In genomic region chr1:220225957-220226356, GRCh38 we compare ENCODE assay signal across 17 cellular contexts. TPM values are rescaled to one million over a fixed set of nuclear protein-coding genes. Genes with fewer than 3 reads are reported as not detected.
DNase-seq lines count a peak whose midpoint lies in the region; ATAC-seq and TF ChIP-seq lines count a peak whose summit lies in the region.
"Had no signal": no experiment of that assay in that cellular context is flagged by ENCODE, and none has a peak within 500 bp of the region (broad histone marks: within the 10 kb centered on the region; RNA-seq: fewer than 3 reads in every experiment).

No MANE protein-coding gene starts in this region.

- no peak for ATAC-seq in activated T-cell treated with anti-CD3 and anti-CD28 coated beads, Interleukin-2, amount 50 U/mL, for 72 hours (replicated peaks in 1 of 2)
- ATAC-seq in central memory CD8-positive, alpha-beta T cell (replicated peaks; ENCODE audit: extremely low read depth, poor library complexity, severe bottlenecking) = no peak
- no peak for ATAC-seq in HG03520 (IDR thresholded peaks at IDR 0.05; ENCODE audit: unreplicated experiment)

- TF ChIP-seq CTCF in HFFc6 (IDR thresholded peaks at IDR 0.05) = no peak

- H3K4me1 Mint-ChIP-seq in activated T-cell treated with anti-CD3 and anti-CD28 coated beads, Interleukin-2, amount 50 U/mL, for 72 hours (ENCODE audit: low read depth) = peaks cover 37% of the 10 kb centered on the region
- H3K4me1 Mint-ChIP-seq in activated T-cell treated with anti-CD3 and anti-CD28 coated beads, Interleukin-2, amount 50 U/mL, for 24 hours (ENCODE audit: low read depth) = peaks cover 72% of the 10 kb centered on the region
- peaks cover 5% of the 10 kb centered on the region for H3K4me1 Mint-ChIP-seq in HFFc6 (ENCODE audit: low read depth)
- H3K4me1 Mint-ChIP-seq in central memory CD8-positive, alpha-beta T cell = peaks cover 57% of the 10 kb centered on the region

- H3K4me3 Mint-ChIP-seq in activated T-cell treated with anti-CD3 and anti-CD28 coated beads, Interleukin-2, amount 50 U/mL, for 72 hours = no peak overlapping the region
- no peak overlapping the region for H3K4me3 Mint-ChIP-seq in activated T-cell treated with anti-CD3 and anti-CD28 coated beads, Interleukin-2, amount 50 U/mL, for 24 hours
- no peak overlapping the region for H3K4me3 Mint-ChIP-seq in HFFc6
- no peak overlapping the region for H3K4me3 Mint-ChIP-seq in central memory CD8-positive, alpha-beta T cell
- H3K4me3 Mint-ChIP-seq: CD4-positive, CD25-positive, alpha-beta regulatory T cell had no signal

- H3K9me3 Mint-ChIP-seq in activated T-cell treated with anti-CD3 and anti-CD28 coated beads, Interleukin-2, amount 50 U/mL, for 72 hours = no peaks in the 10 kb centered on the region
- no peaks in the 10 kb centered on the region for H3K9me3 Mint-ChIP-seq in activated T-cell treated with anti-CD3 and anti-CD28 coated beads, Interleukin-2, amount 50 U/mL, for 24 hours
- H3K9me3 Mint-ChIP-seq in HFFc6 = no peaks in the 10 kb centered on the region
- no peaks in the 10 kb centered on the region for H3K9me3 Mint-ChIP-seq in central memory CD8-positive, alpha-beta T cell
- H3K9me3 Mint-ChIP-seq: CD4-positive, CD25-positive, alpha-beta regulatory T cell had no signal

- H3K27ac Mint-ChIP-seq in activated T-cell treated with anti-CD3 and anti-CD28 coated beads, Interleukin-2, amount 50 U/mL, for 72 hours = peak overlapping the region; percentile 69
- H3K27ac Mint-ChIP-seq in activated T-cell treated with anti-CD3 and anti-CD28 coated beads, Interleukin-2, amount 50 U/mL, for 24 hours = no peak overlapping the region
- H3K27ac Mint-ChIP-seq in HFFc6 = peak overlapping the region; percentile 12; the same call in 1 of the 2 replicates
- peak overlapping the region; percentile 16 for H3K27ac Mint-ChIP-seq in central memory CD8-positive, alpha-beta T cell (ENCODE audit: low read depth)

- H3K4me3 ChIP-seq in H7 (ENCODE audit: insufficient read depth, low read depth, low read length) = no peak overlapping the region
- H3K4me3 ChIP-seq: BLaER1 treated with 17β-estradiol and CSF1 and Interleukin-3, amounts not matched to agents 10 nM and 100 nM; HAP-1 had no signal

- peaks cover 4 to 10% of the 10 kb centered on the region in 2 donors for H3K36me3 Mint-ChIP-seq in activated T-cell treated with anti-CD3 and anti-CD28 coated beads, Interleukin-2, amount 50 U/mL, for 72 hours (ENCODE audit: insufficient read depth in 2 of 2)
- peaks cover 64% of the 10 kb centered on the region for H3K36me3 Mint-ChIP-seq in activated T-cell treated with anti-CD3 and anti-CD28 coated beads, Interleukin-2, amount 50 U/mL, for 24 hours (ENCODE audit: low read depth)
- H3K36me3 Mint-ChIP-seq in HFFc6 (ENCODE audit: low read depth) = peaks cover 18% of the 10 kb centered on the region
- peaks cover 12% of the 10 kb centered on the region for H3K36me3 Mint-ChIP-seq in central memory CD8-positive, alpha-beta T cell (ENCODE audit: insufficient read depth)

- no peaks in the 10 kb centered on the region for H3K27me3 ChIP-seq in H7 (ENCODE audit: control insufficient read depth, insufficient read depth, low read length)
- H3K27me3 ChIP-seq: BLaER1 treated with 17β-estradiol and CSF1 and Interleukin-3, amounts not matched to agents 10 nM and 100 nM had no signal

- DNase-seq in activated T-cell treated with anti-CD3 and anti-CD28 coated beads, Interleukin-2, amount 50 U/mL, for 72 hours = no peak
- DNase-seq in activated T-cell treated with anti-CD3 and anti-CD28 coated beads, Interleukin-2, amount 50 U/mL, for 24 hours = no peak
- DNase-seq in HFFc6 = no peak
- peak; percentile 21 for DNase-seq in NCI-H82 treated with DMSO at 0.1 percent for 48 hours (lab: John Stamatoyannopoulos, UW; ENCODE audit: unreplicated experiment)
- DNase-seq in central memory CD8-positive, alpha-beta T cell (ENCODE audit: low spot score in 2 of 2) = no peak
- no peak for DNase-seq in amniotic stem cell (lab: John Stamatoyannopoulos, UW)
- no peak for DNase-seq in H7
- DNase-seq: 8988T; AML-193; CD4-positive, CD25-positive, alpha-beta regulatory T cell; DMS153; DND-41; GDM1; GOT3 had no signal

- no peaks in the 10 kb centered on the region for H3K27me3 Mint-ChIP-seq in activated T-cell treated with anti-CD3 and anti-CD28 coated beads, Interleukin-2, amount 50 U/mL, for 72 hours (ENCODE audit: low read depth)
- no peaks in the 10 kb centered on the region for H3K27me3 Mint-ChIP-seq in activated T-cell treated with anti-CD3 and anti-CD28 coated beads, Interleukin-2, amount 50 U/mL, for 24 hours
- no peaks in the 10 kb centered on the region; the same call in 1 of the 2 replicates for H3K27me3 Mint-ChIP-seq in HFFc6 (ENCODE audit: insufficient read depth)
- no peaks in the 10 kb centered on the region for H3K27me3 Mint-ChIP-seq in central memory CD8-positive, alpha-beta T cell
- H3K27me3 Mint-ChIP-seq: CD4-positive, CD25-positive, alpha-beta regulatory T cell had no signal

- no peaks in the 10 kb centered on the region; the same call in 1 of the 2 replicates for H3K36me3 ChIP-seq in H7 (replicated peaks; ENCODE audit: control insufficient read depth, insufficient read depth, low read length)
- H3K36me3 ChIP-seq: HAP-1 had no signal

RNA-seq across cellular contexts. Expression of gene RAB3GAP2, which starts 46.3 kb away (rescaled TPM):
- total RNA-seq in activated T-cell treated with anti-CD3 and anti-CD28 coated beads, Interleukin-2, amount 50 U/mL, for 72 hours = 10 to 100 TPM; 62.9 to 66.0 TPM
- 10 to 100 TPM; 42.0 to 49.6 (median 43.9) TPM for total RNA-seq in HFFc6 (2021; fragmentation: NEBNext Ultra II Directional; extraction: Animal tissue kit (Norgen Biotek cat#: 25700))
- 32.4 and 43.5 TPM in 2 replicates for total RNA-seq in H7 (2014; rRNA removed; shearing (Covaris generic))
